Comparison of ENCODE assay signal across 12 cellular contexts in genomic region chr17:39627717-39628516, GRCh38. TPM values are rescaled to one million over a fixed set of nuclear protein-coding genes. Genes with fewer than 3 reads are reported as not detected.
DNase-seq lines count a peak whose midpoint lies in the region; ATAC-seq and TF ChIP-seq lines count a peak whose summit lies in the region.
"Had no signal": no experiment of that assay in that cellular context is flagged by ENCODE, and none has a peak within 500 bp of the region (broad histone marks: within the 10 kb centered on the region; RNA-seq: fewer than 3 reads in every experiment).

No MANE protein-coding gene starts in this region.

- intact Hi-C loops in body of pancreas (cut with DNase I): no loop called here

- ATAC-seq in body of pancreas: no peak
- no peak for ATAC-seq in memory B cell (ENCODE audit: low read depth)
- ATAC-seq in GM18502 (IDR thresholded peaks at IDR 0.05; ENCODE audit: poor library complexity, unreplicated experiment): no peak
- ATAC-seq: activated naive CD8-positive, alpha-beta T cell treated with anti-CD3 and anti-CD28 coated beads, Interleukin-2, amount 50 U/mL, for 24 hours had no signal

- H3K27ac Mint-ChIP-seq in memory B cell: no peak overlapping the region
- H3K27ac Mint-ChIP-seq: activated naive CD8-positive, alpha-beta T cell treated with anti-CD3 and anti-CD28 coated beads, Interleukin-2, amount 50 U/mL, for 24 hours had no signal

- peak overlapping the region; percentile 58 to 87 (median 78) for H3K27ac ChIP-seq in body of pancreas
- peak overlapping the region; percentile 72 for H3K27ac ChIP-seq in temporal lobe (ENCODE audit: low read depth, low read length)
- H3K27ac ChIP-seq: thyroid gland had no signal

- H3K36me3 Mint-ChIP-seq in memory B cell: no peaks in the 10 kb centered on the region

- peak overlapping the region in 1 of 2 donors; percentile 2 for H3K4me3 ChIP-seq in body of pancreas
- H3K4me3 ChIP-seq: thyroid gland had no signal

- TF ChIP-seq CTCF in body of pancreas (IDR thresholded peaks at IDR 0.05): no peak

- peaks cover 20% of the 10 kb centered on the region for H3K4me1 Mint-ChIP-seq in memory B cell

- peak overlapping the region; percentile 16 for H3K4me3 Mint-ChIP-seq in memory B cell
- H3K4me3 Mint-ChIP-seq: activated naive CD8-positive, alpha-beta T cell treated with anti-CD3 and anti-CD28 coated beads, Interleukin-2, amount 50 U/mL, for 24 hours had no signal

- peaks cover 0 to 11% of the 10 kb centered on the region in 2 donors for H3K27me3 ChIP-seq in body of pancreas

- peaks cover 31% of the 10 kb centered on the region for H3K27me3 Mint-ChIP-seq in memory B cell

- H3K4me1 ChIP-seq in body of pancreas: peaks cover 69% of the 10 kb centered on the region

- peak in 1 of 3 donors; percentile 47 for TF ChIP-seq POLR2A in body of pancreas (IDR thresholded peaks at IDR 0.05)

- peak; percentile 50 for DNase-seq in NCI-H82 (lab: John Stamatoyannopoulos, UW)
- DNase-seq in NCI-H82 treated with DMSO at 0.1 percent for 48 hours (lab: John Stamatoyannopoulos, UW; ENCODE audit: unreplicated experiment): no peak
- no peak for DNase-seq in body of pancreas
- DNase-seq in memory B cell (ENCODE audit: low spot score in 2 of 2): no peak
- no peak for DNase-seq in DMS79 treated with DMSO at 0.1 percent for 48 hours (lab: John Stamatoyannopoulos, UW)
- no peak for DNase-seq in HuH-7.5 (ENCODE audit: low spot score)
- DNase-seq: activated naive CD8-positive, alpha-beta T cell treated with anti-CD3 and anti-CD28 coated beads, Interleukin-2, amount 50 U/mL, for 24 hours; effector CD8-positive, alpha-beta T cell; NCI-H1105 treated with DMSO at 0.1 percent for 48 hours; thyroid gland had no signal

- no peaks in the 10 kb centered on the region for H3K9me3 Mint-ChIP-seq in memory B cell
- H3K9me3 Mint-ChIP-seq: activated naive CD8-positive, alpha-beta T cell treated with anti-CD3 and anti-CD28 coated beads, Interleukin-2, amount 50 U/mL, for 24 hours had no signal

- WGBS in body of pancreas, 2 donors: 40 to 47% methylated on average over 10 to 16 of the region's 16 CpGs

- no peaks in the 10 kb centered on the region for H3K36me3 ChIP-seq in body of pancreas (replicated peaks in 1 of 2; ENCODE audit: insufficient read depth in 1 of 2, low read depth in 2 of 2)
- H3K36me3 ChIP-seq: thyroid gland had no signal

- no peaks in the 10 kb centered on the region for H3K9me3 ChIP-seq in body of pancreas
- H3K9me3 ChIP-seq: thyroid gland had no signal

RNA-seq across cellular contexts. Expression of gene PPP1R1B, which starts 1.2 kb away (rescaled TPM):
- total RNA-seq in body of pancreas (10 to 100 TPM; 38.4 to 75.8 TPM), temporal lobe (20.7 TPM)

RNA-seq across cellular contexts. Expression of gene STARD3, which starts 9.0 kb away (rescaled TPM):
- total RNA-seq in body of pancreas: 10 to 100 TPM; 30.1 to 63.9 TPM
- total RNA-seq in temporal lobe: 19.9 TPM

RNA-seq across cellular contexts. Expression of gene NEUROD2, which starts 20.2 kb away (rescaled TPM):
- total RNA-seq in body of pancreas (not detected), temporal lobe (74.5 TPM)
- total RNA-seq: thyroid gland had no signal

RNA-seq across cellular contexts. Expression of gene TCAP, which starts 37.2 kb away (rescaled TPM):
- total RNA-seq in body of pancreas (under 1 TPM in 1 of 2 donors, not detected in 1; 0.26 TPM), temporal lobe (1.5 TPM)

RNA-seq across cellular contexts. Expression of gene PNMT, which starts 40.3 kb away (rescaled TPM):
- 1 to 10 TPM; 1.3 to 2.6 TPM for total RNA-seq in body of pancreas
- total RNA-seq in temporal lobe: 2.0 TPM

Comparison
In these comparisons a context has a peak if more than half of its experiments do, and no peak if none do; other contexts are left out.
1. RNA of gene NEUROD2, which starts 20.2 kb away (total RNA-seq): 74.5 TPM in temporal lobe (single experiment); not detected in body of pancreas; every median in the first group is over 10 times any median in the second.